In the genomic region with DNA sequence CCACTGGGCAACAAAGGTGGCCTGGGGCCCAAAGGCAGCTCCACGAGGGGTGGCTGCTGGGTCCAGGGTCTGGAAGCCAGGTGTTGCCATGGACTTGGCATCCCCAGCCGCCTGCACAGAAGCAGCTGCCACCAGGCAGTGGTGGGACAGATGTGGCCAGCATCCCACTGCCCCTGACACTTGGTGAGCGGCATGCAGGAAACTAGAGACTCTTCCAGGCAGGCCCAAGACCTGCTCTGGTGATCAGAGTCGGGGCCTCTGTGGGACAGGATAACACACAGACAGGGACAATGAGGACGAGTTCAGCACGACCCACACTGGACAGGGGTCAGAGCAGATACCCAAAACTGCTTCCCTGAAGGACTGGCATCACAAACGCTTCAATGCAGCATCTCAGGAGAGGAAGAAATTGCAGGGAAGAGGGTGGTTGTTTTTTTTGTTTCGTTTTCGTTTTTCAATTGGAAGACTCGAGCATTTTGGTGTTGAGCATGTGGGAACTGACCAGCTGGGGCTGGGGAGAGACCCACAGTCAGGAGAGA, we compare ENCODE assay signal across 1 cellular context.
TF ChIP-seq lines count a peak whose summit lies in the region.

No MANE protein-coding gene starts in this region.

TF ChIP-seq in HepG2, 621 proteins besides CTCF, POLR2A, EP300 and RAD21:
- no peak for TF ChIP-seq ZNF713 (CRISPR knock-in tag; IDR thresholded peaks at IDR 0.05)
- no peak for TF ChIP-seq ZNF558 (CRISPR knock-in tag; IDR thresholded peaks at IDR 0.05; ENCODE audit: borderline replicate concordance)
- no peak for TF ChIP-seq ZNF773 (CRISPR knock-in tag; IDR thresholded peaks at IDR 0.05; ENCODE audit: borderline replicate concordance)
- TF ChIP-seq ZNF674 (CRISPR knock-in tag; IDR thresholded peaks at IDR 0.05; ENCODE audit: low read depth): no peak
- TF ChIP-seq ZNF615 (CRISPR knock-in tag; IDR thresholded peaks at IDR 0.05; ENCODE audit: borderline replicate concordance): no peak
- TF ChIP-seq MIER3 (CRISPR knock-in tag; IDR thresholded peaks at IDR 0.05; ENCODE audit: borderline replicate concordance): no peak
- TF ChIP-seq NFE2L2 (IDR thresholded peaks at IDR 0.05; ENCODE audit: low read length): no peak
- TF ChIP-seq, protein P1, sequence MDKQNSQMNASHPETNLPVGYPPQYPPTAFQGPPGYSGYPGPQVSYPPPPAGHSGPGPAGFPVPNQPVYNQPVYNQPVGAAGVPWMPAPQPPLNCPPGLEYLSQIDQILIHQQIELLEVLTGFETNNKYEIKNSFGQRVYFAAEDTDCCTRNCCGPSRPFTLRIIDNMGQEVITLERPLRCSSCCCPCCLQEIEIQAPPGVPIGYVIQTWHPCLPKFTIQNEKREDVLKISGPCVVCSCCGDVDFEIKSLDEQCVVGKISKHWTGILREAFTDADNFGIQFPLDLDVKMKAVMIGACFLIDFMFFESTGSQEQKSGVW (CRISPR knock-in tag; IDR thresholded peaks at IDR 0.05; ENCODE audit: borderline replicate concordance): no peak
- no peak for TF ChIP-seq NFATC3 (CRISPR knock-in tag; IDR thresholded peaks at IDR 0.05)
- TF ChIP-seq HNRNPK (IDR thresholded peaks at IDR 0.05; ENCODE audit: low read depth, low read length, poor library complexity, severe bottlenecking): no peak
- no peak for TF ChIP-seq HOXA3 (CRISPR knock-in tag; IDR thresholded peaks at IDR 0.05)
- TF ChIP-seq KDM1A (CRISPR knock-in tag; IDR thresholded peaks at IDR 0.05): no peak
